ENCODE assay signal across 29 cellular contexts in genomic region chr20:39277185-39277584, GRCh38.
"Had no signal": no experiment of that assay in that cellular context is flagged by ENCODE, and none has a peak within 500 bp of the region (broad histone marks: within the 10 kb centered on the region; RNA-seq: fewer than 3 reads in every experiment).

No MANE protein-coding gene starts in this region.

- FAIRE-seq: endometrium, endothelial cell of umbilical vein, frontal cortex had no signal

- H3K27me3 Mint-ChIP-seq: dendritic cell treated with granulocyte-macrophage colony-stimulating factor and Interleukin-4, amounts not matched to agents 40 ng/mL and 50 ng/mL, for 4 days had no signal

- ATAC-seq: effector memory CD8-positive, alpha-beta T cell; esophagus mucosa; foreskin keratinocyte; gastrocnemius medialis; gastroesophageal sphincter; heart left ventricle; heart right ventricle had no signal

- H3K36me3 ChIP-seq: colonic mucosa, esophagus muscularis mucosa, esophagus squamous epithelium, gastrocnemius medialis, gastroesophageal sphincter, heart left ventricle, heart right ventricle had no signal

- H3K4me3 Mint-ChIP-seq: dendritic cell treated with granulocyte-macrophage colony-stimulating factor and Interleukin-4, amounts not matched to agents 40 ng/mL and 50 ng/mL, for 4 days; effector memory CD8-positive, alpha-beta T cell; endodermal cell had no signal

- H3K9me3 Mint-ChIP-seq: dendritic cell treated with granulocyte-macrophage colony-stimulating factor and Interleukin-4, amounts not matched to agents 40 ng/mL and 50 ng/mL, for 4 days had no signal

- H3K9me3 ChIP-seq: colonic mucosa, gastrocnemius medialis had no signal

- H3K27ac Mint-ChIP-seq: dendritic cell treated with granulocyte-macrophage colony-stimulating factor and Interleukin-4, amounts not matched to agents 40 ng/mL and 50 ng/mL, for 4 days; effector memory CD8-positive, alpha-beta T cell; endodermal cell had no signal

- H3K4me2 ChIP-seq: hepatocyte had no signal

- H2AFZ ChIP-seq: hepatocyte had no signal

- DNase-seq: colonic mucosa; cortex of kidney; dermis blood vessel endothelial cell; dorsolateral prefrontal cortex; effector CD4-positive, alpha-beta T cell; effector CD8-positive, alpha-beta T cell; effector memory CD4-positive, alpha-beta T cell; effector memory CD8-positive, alpha-beta T cell; endodermal cell; erythroblast; esophagus squamous epithelium; foreskin fibroblast; foreskin keratinocyte; foreskin melanocyte; gastrocnemius medialis; glutamatergic neuron; head of caudate nucleus; heart left ventricle; heart right ventricle had no signal

- H3K27me3 ChIP-seq: colonic mucosa, esophagus muscularis mucosa, gastrocnemius medialis, heart left ventricle, hepatocyte had no signal

- H3K27ac ChIP-seq: colonic mucosa, coronary artery, dorsolateral prefrontal cortex, epithelial cell of prostate, esophagus muscularis mucosa, esophagus squamous epithelium, foreskin keratinocyte, gastrocnemius medialis, gastroesophageal sphincter, heart left ventricle, heart right ventricle, hepatocyte had no signal

- H3K4me3 ChIP-seq: colonic mucosa, coronary artery, dorsolateral prefrontal cortex, esophagus muscularis mucosa, esophagus squamous epithelium, gastrocnemius medialis, gastroesophageal sphincter, heart left ventricle, heart right ventricle, hepatocyte had no signal

- H3K79me2 ChIP-seq: hepatocyte had no signal

- H3K4me1 ChIP-seq: colonic mucosa, esophagus muscularis mucosa, foreskin keratinocyte, gastrocnemius medialis, gastroesophageal sphincter, heart left ventricle, heart right ventricle had no signal
